1 cellular context compared by ENCODE assay signal in the genomic region with DNA sequence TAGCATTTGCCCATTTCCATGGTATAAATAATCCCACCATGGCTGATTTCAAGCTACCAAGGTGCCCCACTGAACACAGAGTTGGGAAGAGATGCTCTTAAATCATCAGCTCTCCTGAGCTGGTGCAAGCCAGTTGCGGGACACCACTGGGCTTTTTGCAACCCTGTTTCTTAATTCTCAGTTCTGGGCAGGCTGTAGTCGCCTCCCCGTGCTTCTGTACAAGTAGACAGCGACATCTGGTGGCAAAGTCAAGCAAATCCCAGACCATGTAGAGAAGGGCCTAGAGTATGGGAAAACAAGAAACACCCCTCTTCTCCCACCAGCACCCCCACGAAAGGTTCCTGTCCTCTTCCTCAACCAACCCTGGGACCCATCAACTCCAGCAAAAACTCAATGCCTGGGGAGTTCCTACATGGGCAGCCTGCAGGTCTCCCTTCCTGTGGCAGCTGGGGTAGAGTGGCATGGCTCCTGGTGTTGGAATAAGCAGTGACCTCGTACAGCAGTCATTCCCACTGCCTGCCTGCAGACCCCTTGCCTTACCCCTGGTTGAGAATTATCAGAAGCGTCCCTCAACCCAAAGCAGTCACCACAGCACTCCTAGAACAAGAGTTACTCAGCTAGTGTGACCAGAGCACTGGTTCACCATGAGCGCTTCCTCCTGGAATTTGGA.
TF ChIP-seq lines count a peak whose summit lies in the region.

No MANE protein-coding gene starts in this region.

TF ChIP-seq in IMR-90, 13 proteins besides CTCF, POLR2A, EP300 and RAD21 (continued from another document):
- TF ChIP-seq, protein P1, sequence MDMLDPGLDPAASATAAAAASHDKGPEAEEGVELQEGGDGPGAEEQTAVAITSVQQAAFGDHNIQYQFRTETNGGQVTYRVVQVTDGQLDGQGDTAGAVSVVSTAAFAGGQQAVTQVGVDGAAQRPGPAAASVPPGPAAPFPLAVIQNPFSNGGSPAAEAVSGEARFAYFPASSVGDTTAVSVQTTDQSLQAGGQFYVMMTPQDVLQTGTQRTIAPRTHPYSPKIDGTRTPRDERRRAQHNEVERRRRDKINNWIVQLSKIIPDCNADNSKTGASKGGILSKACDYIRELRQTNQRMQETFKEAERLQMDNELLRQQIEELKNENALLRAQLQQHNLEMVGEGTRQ (IDR thresholded peaks at IDR 0.05; ENCODE audit: low read depth, low read length): no peak
- TF ChIP-seq CEBPB (IDR thresholded peaks at IDR 0.05; ENCODE audit: low read depth, low read length): no peak
